In the genomic region with DNA sequence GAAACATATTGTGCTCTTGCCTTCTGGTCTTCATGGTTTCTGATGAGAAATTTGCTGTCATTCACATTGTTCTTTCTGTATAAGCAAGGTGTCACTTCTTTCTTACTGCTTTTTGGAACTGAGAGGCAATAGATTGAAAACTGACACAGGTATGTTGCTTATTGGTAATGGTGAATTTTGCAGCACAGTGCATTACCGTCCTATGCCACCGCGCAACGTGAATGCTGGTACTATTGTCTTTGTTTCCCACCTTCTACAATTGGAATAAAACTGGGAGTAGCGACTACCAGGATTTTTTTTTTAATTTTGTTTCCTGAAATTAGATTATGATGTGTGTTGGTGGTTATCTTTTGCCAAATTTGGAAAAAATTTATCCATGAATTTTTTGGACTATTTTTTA, we compare ENCODE assay signal across 27 cellular contexts. TPM values are rescaled to one million over a fixed set of nuclear protein-coding genes. Genes with fewer than 3 reads are reported as not detected.
"Had no signal": no experiment of that assay in that cellular context is flagged by ENCODE, and none has a peak within 500 bp of the region (broad histone marks: within the 10 kb centered on the region; RNA-seq: fewer than 3 reads in every experiment).

No MANE protein-coding gene starts in this region.

- H3K9me3 Mint-ChIP-seq: stimulated activated naive B cell treated with anti-CD40 and anti-IgM and Interleukin-4, amounts not matched to agents 10 μg/mL and 1 μg/mL and 100 μg/mL, for 72 hours; stimulated activated naive CD8-positive, alpha-beta T cell treated with anti-CD3 and anti-CD28 coated beads, Interleukin-15, Interleukin-2, amounts not matched to agents 100 ng/mL and 50 ng/mL, for 24 hours had no signal

- H3K4me3 Mint-ChIP-seq: effector memory CD8-positive, alpha-beta T cell; memory B cell; natural killer cell treated with Interleukin-12 subunit alpha and Interleukin-12 subunit beta and Interleukin-15 and Interleukin-18, amount 100 ng/mL, for 72 hours; stimulated activated naive B cell treated with anti-CD40 and anti-IgM and Interleukin-4, amounts not matched to agents 10 μg/mL and 1 μg/mL and 100 μg/mL, for 72 hours; stimulated activated naive CD8-positive, alpha-beta T cell treated with anti-CD3 and anti-CD28 coated beads, Interleukin-15, Interleukin-2, amounts not matched to agents 100 ng/mL and 50 ng/mL, for 24 hours had no signal

- H3K4me3 ChIP-seq: esophagus muscularis mucosa, gastroesophageal sphincter, heart left ventricle, hepatocyte, lung, prostate gland, thoracic aorta, tibial nerve, upper lobe of right lung, uterus had no signal

- H3K36me3 Mint-ChIP-seq: memory B cell; natural killer cell treated with Interleukin-12 subunit alpha and Interleukin-12 subunit beta and Interleukin-15 and Interleukin-18, amount 100 ng/mL, for 72 hours; stimulated activated naive B cell treated with anti-CD40 and anti-IgM and Interleukin-4, amounts not matched to agents 10 μg/mL and 1 μg/mL and 100 μg/mL, for 72 hours had no signal

- H3K36me3 ChIP-seq: esophagus muscularis mucosa, gastroesophageal sphincter, heart left ventricle, prostate gland, thoracic aorta, tibial nerve, upper lobe of right lung, uterus had no signal

- H3K27me3 Mint-ChIP-seq: effector memory CD8-positive, alpha-beta T cell; memory B cell; natural killer cell treated with Interleukin-12 subunit alpha and Interleukin-12 subunit beta and Interleukin-15 and Interleukin-18, amount 100 ng/mL, for 72 hours; stimulated activated naive B cell treated with anti-CD40 and anti-IgM and Interleukin-4, amounts not matched to agents 10 μg/mL and 1 μg/mL and 100 μg/mL, for 72 hours had no signal

- H3K27ac ChIP-seq: epithelial cell of prostate, esophagus muscularis mucosa, foreskin keratinocyte, gastroesophageal sphincter, heart left ventricle, hepatocyte, prostate gland, thoracic aorta, tibial nerve, upper lobe of right lung, uterus had no signal

- H2AFZ ChIP-seq: hepatocyte had no signal

- H3K4me1 Mint-ChIP-seq: memory B cell; stimulated activated naive B cell treated with anti-CD40 and anti-IgM and Interleukin-4, amounts not matched to agents 10 μg/mL and 1 μg/mL and 100 μg/mL, for 72 hours had no signal

- H3K79me2 ChIP-seq: hepatocyte had no signal

- H3K27ac Mint-ChIP-seq: effector memory CD8-positive, alpha-beta T cell; memory B cell; natural killer cell treated with Interleukin-12 subunit alpha and Interleukin-12 subunit beta and Interleukin-15 and Interleukin-18, amount 100 ng/mL, for 72 hours; stimulated activated naive B cell treated with anti-CD40 and anti-IgM and Interleukin-4, amounts not matched to agents 10 μg/mL and 1 μg/mL and 100 μg/mL, for 72 hours; stimulated activated naive CD8-positive, alpha-beta T cell treated with anti-CD3 and anti-CD28 coated beads, Interleukin-15, Interleukin-2, amounts not matched to agents 100 ng/mL and 50 ng/mL, for 24 hours had no signal

- DNase-seq: cortex of kidney; effector memory CD8-positive, alpha-beta T cell; foreskin keratinocyte; heart left ventricle; kidney; nucleus accumbens; right cardiac atrium; small intestine; stimulated activated CD4-positive, alpha-beta T cell treated with anti-CD3 and anti-CD28 coated beads, Interleukin-15, amount 100 ng/mL, for 24 hours; stimulated activated CD4-positive, alpha-beta T cell treated with anti-CD3 and anti-CD28 coated beads, Interleukin-2, amount 100 ng/mL, for 48 hours; stimulated activated naive B cell treated with anti-CD40 and anti-IgM and Interleukin-4, amounts not matched to agents 10 μg/mL and 1 μg/mL and 100 μg/mL, for 72 hours; upper lobe of right lung; uterus had no signal

- H3K27me3 ChIP-seq: esophagus muscularis mucosa, foreskin keratinocyte, gastroesophageal sphincter, heart left ventricle, hepatocyte, tibial nerve, upper lobe of right lung, uterus had no signal

- H3K9me3 ChIP-seq: esophagus muscularis mucosa, gastroesophageal sphincter, heart left ventricle, prostate gland, thoracic aorta, tibial nerve, upper lobe of right lung, uterus had no signal

- H3K4me2 ChIP-seq: hepatocyte had no signal

- H3K4me1 ChIP-seq: esophagus muscularis mucosa, foreskin keratinocyte, gastroesophageal sphincter, heart left ventricle, prostate gland, tibial nerve, upper lobe of right lung, uterus had no signal

RNA-seq across cellular contexts. Expression of a gene that starts 11.4 kb away (rescaled TPM):
- total RNA-seq: dermis microvascular lymphatic vessel endothelial cell; foreskin keratinocyte; hepatocyte; kidney; left lobe of liver; natural killer cell treated with Interleukin-12 subunit alpha and Interleukin-12 subunit beta and Interleukin-15 and Interleukin-18, amount 100 ng/mL, for 72 hours; renal cortical epithelial cell; thoracic aorta had no signal
- polyA plus RNA-seq: foreskin keratinocyte, hepatocyte had no signal
